8 cellular contexts compared by ENCODE assay signal in genomic region chr5:126354012-126354856, GRCh38.
DNase-seq lines count a peak whose midpoint lies in the region; ATAC-seq and TF ChIP-seq lines count a peak whose summit lies in the region.

No MANE protein-coding gene starts in this region.

- H3K27ac Mint-ChIP-seq in CD4-positive, CD25-positive, alpha-beta regulatory T cell: peak overlapping the region in 1 of 3 donors; percentile 22

- H3K36me3 ChIP-seq in CD4-positive, CD25-positive, alpha-beta regulatory T cell (ENCODE audit: control insufficient read depth, insufficient read depth, low read length): no peaks in the 10 kb centered on the region
- H3K36me3 ChIP-seq in heart right ventricle (no peaks in the 10 kb centered on the region), sigmoid colon (no peaks in the 10 kb centered on the region)

- DNase-seq in CD4-positive, CD25-positive, alpha-beta regulatory T cell: peak in 2 of 3 donors; percentile 62 to 69
- DNase-seq in NCI-H2227 treated with DMSO at 0.1 percent for 48 hours (lab: John Stamatoyannopoulos, UW) (peak; percentile 52), amniotic epithelial cell (ENCODE audit: low read depth) (peak; percentile 93), heart right ventricle (no peak), sigmoid colon (no peak), GM19238 (ENCODE audit: insufficient read length, low spot score) (no peak)
- DNase-seq in NK-92 treated with Interleukin-12 subunit alpha and Interleukin-12 subunit beta, amount 100 ng/mL, for 24 hours (lab: John Stamatoyannopoulos, UW): no peak

- peaks cover 9% of the 10 kb centered on the region for H3K27me3 ChIP-seq in CD4-positive, CD25-positive, alpha-beta regulatory T cell (ENCODE audit: control insufficient read depth, insufficient read depth, low read length)
- H3K27me3 ChIP-seq in heart right ventricle: no peaks in the 10 kb centered on the region
- H3K27me3 ChIP-seq in sigmoid colon: no peaks in the 10 kb centered on the region

- H3K4me3 ChIP-seq in CD4-positive, CD25-positive, alpha-beta regulatory T cell (ENCODE audit: low read depth, low read length): no peak overlapping the region
- H3K4me3 ChIP-seq in heart right ventricle (peak overlapping the region in 5 of 10 donors; percentile 22 to 34 (median 33)), sigmoid colon (peak overlapping the region in 1 of 4 donors; percentile 26)

- peaks cover 15% of the 10 kb centered on the region for H3K27me3 Mint-ChIP-seq in CD4-positive, CD25-positive, alpha-beta regulatory T cell

- peaks cover 0 to 2% (median 0%) of the 10 kb centered on the region in 7 donors for H3K9me3 Mint-ChIP-seq in CD4-positive, CD25-positive, alpha-beta regulatory T cell

- peak; percentile 33 to 84 (median 68) for TF ChIP-seq CTCF in heart right ventricle (IDR thresholded peaks at IDR 0.05)
- TF ChIP-seq CTCF in sigmoid colon (IDR thresholded peaks at IDR 0.05): peak; percentile 21 to 58 (median 46)

- intact Hi-C loops in heart right ventricle (cut with DNase I): loop anchor here in 8 of 10 donors (1.0 to 5.0 kb wide), 7 partner anchors 68 to 188 kb away; partner anchors contain the start of gene GRAMD2B (in 1 of the 8)
- intact Hi-C loops in sigmoid colon (cut with DNase I): loop anchor here (1.0 to 5.0 kb wide), 2 partner anchors 138 to 185 kb away; no protein-coding TSS in a partner anchor

- H3K36me3 Mint-ChIP-seq in CD4-positive, CD25-positive, alpha-beta regulatory T cell: no peaks in the 10 kb centered on the region

- peaks cover 0 to 12% (median 5%) of the 10 kb centered on the region in 4 donors for H3K4me1 Mint-ChIP-seq in CD4-positive, CD25-positive, alpha-beta regulatory T cell

- WGBS in heart right ventricle, 2 donors: 40 to 50% methylated on average over 6 of the region's 6 CpGs
- WGBS in sigmoid colon, 2 donors: 38 to 44% methylated on average over 6 of the region's 6 CpGs

- H3K27ac ChIP-seq in CD4-positive, CD25-positive, alpha-beta regulatory T cell (ENCODE audit: insufficient read depth, low read length, poor library complexity, severe bottlenecking): no peak overlapping the region
- H3K27ac ChIP-seq in heart right ventricle (peak overlapping the region in 4 of 10 donors; percentile 13 to 47 (median 36)), sigmoid colon (peak overlapping the region; percentile 16 to 64 (median 42))

- H3K9me3 ChIP-seq in CD4-positive, CD25-positive, alpha-beta regulatory T cell (ENCODE audit: control insufficient read depth in 2 of 2, low read length in 2 of 2): no peaks in the 10 kb centered on the region
- H3K9me3 ChIP-seq in heart right ventricle (no peaks in the 10 kb centered on the region), sigmoid colon (no peaks in the 10 kb centered on the region)

- H3K4me1 ChIP-seq in CD4-positive, CD25-positive, alpha-beta regulatory T cell (ENCODE audit: control insufficient read depth, insufficient read depth, low read length, poor library complexity, severe bottlenecking): no peaks in the 10 kb centered on the region
- peaks cover 0 to 11% (median 5%) of the 10 kb centered on the region in 9 donors for H3K4me1 ChIP-seq in heart right ventricle
- peaks cover 0 to 15% (median 9%) of the 10 kb centered on the region in 4 donors for H3K4me1 ChIP-seq in sigmoid colon

- peak in 1 of 2 donors; percentile 63 for ATAC-seq in CD4-positive, CD25-positive, alpha-beta regulatory T cell (ENCODE audit: low read depth in 2 of 2)
- ATAC-seq in GM19351 (IDR thresholded peaks at IDR 0.05; ENCODE audit: unreplicated experiment) (peak; percentile 26), heart right ventricle (peak; percentile 47 to 93 (median 82))

- TF ChIP-seq EP300 in sigmoid colon (IDR thresholded peaks at IDR 0.05): no peak

- H3K4me3 Mint-ChIP-seq in CD4-positive, CD25-positive, alpha-beta regulatory T cell: peak overlapping the region in 2 of 4 donors; percentile 66 to 82

- TF ChIP-seq POLR2A in sigmoid colon (IDR thresholded peaks at IDR 0.05): no peak

Comparison
In these comparisons a context has a peak if more than half of its experiments do, and no peak if none do; other contexts are left out.
1. DNase-seq: peak in CD4-positive, CD25-positive, alpha-beta regulatory T cell (2 of 3), NCI-H2227 treated with DMSO at 0.1 percent for 48 hours (single experiment) and amniotic epithelial cell (single experiment); none in heart right ventricle (0 of 2), sigmoid colon (single experiment), NK-92 treated with Interleukin-12 subunit alpha and Interleukin-12 subunit beta, amount 100 ng/mL, for 24 hours (single experiment) and GM19238 (single experiment).